In the genomic region with DNA sequence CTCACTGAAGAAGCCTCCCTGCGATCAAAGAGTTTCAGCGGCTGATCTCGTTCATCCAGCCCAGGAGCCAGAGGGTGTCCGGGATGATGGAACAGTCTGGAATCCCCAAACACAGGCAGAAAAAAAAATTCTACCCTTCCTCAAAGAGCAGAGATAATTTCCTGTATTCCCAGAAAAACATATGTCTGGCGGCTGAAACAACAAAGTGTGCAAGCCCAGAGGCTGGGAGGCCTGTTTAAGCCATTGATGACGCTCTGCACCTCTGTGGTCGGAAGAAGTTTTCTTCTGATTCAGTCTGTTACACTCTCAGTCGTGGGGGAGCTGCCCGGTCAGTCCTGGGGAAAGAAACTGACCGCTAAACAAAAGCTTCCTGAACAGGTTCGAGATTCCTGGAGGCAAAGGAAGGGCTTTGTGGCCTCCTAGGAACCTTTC, we compare ENCODE assay signal across 12 cellular contexts. TPM values are rescaled to one million over a fixed set of nuclear protein-coding genes. Genes with fewer than 3 reads are reported as not detected.
DNase-seq lines count a peak whose midpoint lies in the region; ATAC-seq and TF ChIP-seq lines count a peak whose summit lies in the region.
"Had no signal": no experiment of that assay in that cellular context is flagged by ENCODE, and none has a peak within 500 bp of the region (broad histone marks: within the 10 kb centered on the region; RNA-seq: fewer than 3 reads in every experiment).

No MANE protein-coding gene starts in this region.

- TF ChIP-seq POLR2A in vagina (IDR thresholded peaks at IDR 0.05): no peak

- no peak overlapping the region for H3K9ac ChIP-seq in muscle layer of colon (ENCODE audit: low read length)

- H3K36me3 ChIP-seq in muscle layer of colon (ENCODE audit: insufficient read depth, low read length) (no peaks in the 10 kb centered on the region), vagina (no peaks in the 10 kb centered on the region)
- H3K36me3 ChIP-seq: HAP-1 had no signal

- H3K27me3 ChIP-seq in dorsolateral prefrontal cortex (no peaks in the 10 kb centered on the region), muscle layer of colon (ENCODE audit: control insufficient read depth in 1 of 2, insufficient read depth in 2 of 2, low read length in 2 of 2) (no peaks in the 10 kb centered on the region), vagina (no peaks in the 10 kb centered on the region)

- ATAC-seq in Right ventricle myocardium superior (ENCODE audit: poor library complexity) (no peak), GM18873 (IDR thresholded peaks at IDR 0.05; ENCODE audit: low FRiP score, unreplicated experiment) (no peak)

- DNase-seq in Right ventricle myocardium superior: peak; percentile 23
- DNase-seq in cardiac septum (ENCODE audit: low spot score): no peak
- DNase-seq in dorsolateral prefrontal cortex: no peak
- DNase-seq in vagina (ENCODE audit: extremely low spot score in 2 of 2): no peak
- DNase-seq in NCI-H345 (lab: John Stamatoyannopoulos, UW): no peak
- DNase-seq in NCI-H2107 (lab: John Stamatoyannopoulos, UW): no peak
- DNase-seq: 8988T; NCI-H69; stimulated activated CD4-positive, alpha-beta T cell treated with anti-CD3 and anti-CD28 coated beads, Interleukin-2, amount 100 ng/mL, for 24 hours had no signal

- H3K9me3 ChIP-seq in muscle layer of colon (ENCODE audit: low read length) (no peaks in the 10 kb centered on the region), vagina (no peaks in the 10 kb centered on the region)
- H3K9me3 ChIP-seq: HAP-1 had no signal

- TF ChIP-seq CTCF in dorsolateral prefrontal cortex (IDR thresholded peaks at IDR 0.05 in 54 of 56, conservative IDR thresholded peaks at IDR 0.05 in 2 of 56; ENCODE audit: low read depth in 1 of 56, partially characterized antibody in 56 of 56): no peak
- TF ChIP-seq CTCF in vagina (IDR thresholded peaks at IDR 0.05): no peak

- intact Hi-C loops in Right ventricle myocardium superior (cut with DNase I): no loop called here
- intact Hi-C loops in cardiac septum (cut with DNase I): no loop called here
- intact Hi-C loops in dorsolateral prefrontal cortex (cut with DNase I): no loop called here
- intact Hi-C loops in vagina (cut with DNase I): no loop called here

- H3K4me3 ChIP-seq in dorsolateral prefrontal cortex (no peak overlapping the region), muscle layer of colon (ENCODE audit: low read depth in 1 of 2, low read length in 2 of 2) (no peak overlapping the region), vagina (no peak overlapping the region)
- H3K4me3 ChIP-seq: HAP-1 had no signal

- H3K27ac ChIP-seq in dorsolateral prefrontal cortex (peak overlapping the region; percentile 56 to 100 (median 99)), muscle layer of colon (ENCODE audit: low read depth, low read length) (peak overlapping the region; percentile 7), vagina (peak overlapping the region; percentile 4)

- peaks cover 24% of the 10 kb centered on the region for H3K4me1 ChIP-seq in muscle layer of colon (ENCODE audit: insufficient read depth, low read length)
- H3K4me1 ChIP-seq in vagina: no peaks in the 10 kb centered on the region
- H3K4me1 ChIP-seq: HAP-1 had no signal

RNA-seq across cellular contexts. Expression of gene TFEB, which starts 37.0 kb away (rescaled TPM):
- total RNA-seq in Right ventricle myocardium superior (40.7 TPM), cardiac septum (45.6 TPM), dorsolateral prefrontal cortex (100 to 1,000 TPM in 2 of 120 experiments, 10 to 100 TPM in 118; 13.9 to 125 (median 40.5) TPM), vagina (37.8 TPM)

RNA-seq across cellular contexts. Expression of gene PGC, which starts 48.8 kb away (rescaled TPM):
- total RNA-seq in Right ventricle myocardium superior (not detected), cardiac septum (not detected), dorsolateral prefrontal cortex (1 to 10 TPM in 11 of 120 experiments, under 1 TPM in 26, not detected in 83; 0.38 to 2.2 (median 0.64) TPM), vagina (3.4 TPM)

Comparison
In these comparisons a context has a peak if more than half of its experiments do, and no peak if none do; other contexts are left out.
1. H3K27ac ChIP-seq: peak in every context shown above with its lines; median percentile 99 in dorsolateral prefrontal cortex; 7 in muscle layer of colon; 4 in vagina.